In the genomic region with DNA sequence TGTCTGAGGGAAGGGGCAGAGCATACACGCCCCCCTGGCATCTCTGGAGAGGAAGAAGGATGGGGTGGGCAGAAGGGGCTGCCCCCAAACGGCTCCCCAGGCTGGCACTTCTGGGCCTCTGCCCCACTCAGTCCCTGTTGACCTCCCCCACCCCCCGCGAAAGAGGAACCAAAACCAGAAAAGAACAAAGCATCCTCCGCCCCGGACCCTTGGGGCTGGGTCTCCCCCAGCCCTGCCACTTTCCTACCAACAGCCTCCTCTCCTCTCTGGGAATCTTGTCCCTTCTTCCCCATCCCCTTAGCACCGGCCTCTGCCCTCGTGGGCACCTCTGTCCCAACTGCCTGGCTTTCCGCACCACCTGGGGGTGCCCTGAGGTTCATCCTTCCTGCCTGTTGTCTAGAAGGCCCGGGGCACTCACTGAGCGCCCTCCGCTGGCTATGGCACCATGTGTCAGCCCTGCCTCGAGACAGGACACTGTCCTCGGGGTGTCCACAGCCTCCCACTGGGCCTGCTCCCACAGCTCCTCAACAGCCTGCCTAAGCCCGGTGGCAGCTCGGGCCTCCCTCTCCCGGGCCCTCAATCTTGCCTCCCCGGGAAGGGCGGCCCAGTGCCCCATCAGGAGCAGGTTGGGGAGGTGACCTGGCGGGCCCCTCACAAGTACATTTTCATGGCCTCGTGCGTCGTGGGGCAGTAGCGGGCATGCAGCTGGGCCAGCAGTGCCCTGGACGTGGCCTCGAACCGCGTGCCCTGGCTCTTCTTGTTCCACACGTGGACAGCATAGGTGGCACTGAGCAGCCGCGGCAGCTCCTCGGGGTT, we compare ENCODE assay signal across 15 cellular contexts. TPM values are rescaled to one million over a fixed set of nuclear protein-coding genes. Genes with fewer than 3 reads are reported as not detected.
A peak's percentile ranks its signal among the peaks of the same experiment; 100 is the strongest.
DNase-seq lines count a peak whose midpoint lies in the region; ATAC-seq and TF ChIP-seq lines count a peak whose summit lies in the region.
"Had no signal": no experiment of that assay in that cellular context is flagged by ENCODE, and none has a peak within 500 bp of the region (broad histone marks: within the 10 kb centered on the region; RNA-seq: fewer than 3 reads in every experiment).

No MANE protein-coding gene starts in this region.

- H3K4me2 ChIP-seq in DND-41 (ENCODE audit: insufficient read depth, low read length) (no peak overlapping the region), H9 (ENCODE audit: insufficient read depth, insufficient read length, low read length) (no peak overlapping the region), neuronal stem cell (ENCODE audit: insufficient read depth, low read length, poor library complexity, severe bottlenecking) (no peak overlapping the region)

- no peak overlapping the region for H3K18ac ChIP-seq in H9 (ENCODE audit: insufficient read length, low read depth, low read length)
- peak overlapping the region; percentile 80 for H3K18ac ChIP-seq in neuronal stem cell (ENCODE audit: low read length)

- no peak for ATAC-seq in DND-41 (ENCODE audit: insufficient read depth, low read depth)
- no peak for ATAC-seq in activated naive CD8-positive, alpha-beta T cell treated with anti-CD3 and anti-CD28 coated beads, Interleukin-2, amount 50 U/mL, for 24 hours
- ATAC-seq: natural killer cell had no signal

- H2BK12ac ChIP-seq in H9 (ENCODE audit: insufficient read length, low read depth, low read length) = no peak overlapping the region
- H2BK12ac ChIP-seq in neuronal stem cell (ENCODE audit: low read length) = peak overlapping the region; percentile 90

- WGBS in H9 (ENCODE audit: extremely low coverage, insufficient read length, low lambda C conversion rate) = no CpG with 5 or more reads among the region's 32 CpGs
- no CpG with 5 or more reads among the region's 32 CpGs for WGBS in neuronal stem cell (ENCODE audit: extremely low coverage in 2 of 2, insufficient read length in 2 of 2, insufficient replicate concordance in 1 of 2), 2 donors
- WGBS in testis, 2 donors = 85 to 91% methylated on average over 19 to 32 of the region's 32 CpGs

- TF ChIP-seq POLR2A in testis (IDR thresholded peaks at IDR 0.05) = no peak

- H3K14ac ChIP-seq in H9 (ENCODE audit: insufficient read depth, low read length) (no peak overlapping the region; the same call in 1 of the 2 replicates), neuronal stem cell (ENCODE audit: low read length) (no peak overlapping the region)

- H3K4me3 ChIP-seq in DND-41 (ENCODE audit: low read depth in 1 of 2, low read length in 2 of 2) (no peak overlapping the region), ascending aorta (no peak overlapping the region), neuronal stem cell (ENCODE audit: low read length in 2 of 2) (no peak overlapping the region), testis (no peak overlapping the region)

- H4K8ac ChIP-seq in H9 (replicated peaks; ENCODE audit: insufficient read length, low read depth, low read length) (no peak overlapping the region), neuronal stem cell (ENCODE audit: low read depth, low read length) (no peak overlapping the region)

- no peak overlapping the region for H4K5ac ChIP-seq in H9 (ENCODE audit: insufficient read length, low read depth, low read length)

- no peak overlapping the region for H2AK5ac ChIP-seq in H9 (ENCODE audit: insufficient read length, low read length)
- peak overlapping the region; percentile 14 for H2AK5ac ChIP-seq in neuronal stem cell (ENCODE audit: low read depth, low read length)

- H3K9me3 ChIP-seq in DND-41 (ENCODE audit: insufficient read depth, low read length, severe bottlenecking) (no peaks in the 10 kb centered on the region), H9 (ENCODE audit: control insufficient read depth, low read depth, low read length) (no peaks in the 10 kb centered on the region), ascending aorta (no peaks in the 10 kb centered on the region), neuronal stem cell (replicated peaks in 1 of 2; ENCODE audit: control insufficient read depth in 2 of 2, insufficient read depth in 1 of 2, low read depth in 1 of 2, low read length in 2 of 2) (no peaks in the 10 kb centered on the region), testis (no peaks in the 10 kb centered on the region)

- H3T11ph ChIP-seq in H9 (ENCODE audit: low read length) = no peak overlapping the region

- no peak overlapping the region for H3K27ac ChIP-seq in DND-41 (ENCODE audit: low read length)
- H3K27ac ChIP-seq in H9 (ENCODE audit: insufficient read length, low read depth, low read length) = no peak overlapping the region
- peak overlapping the region; percentile 58 to 92 for H3K27ac ChIP-seq in ascending aorta
- no peak overlapping the region for H3K27ac ChIP-seq in neuronal stem cell (replicated peaks; ENCODE audit: low read length)
- no peak overlapping the region for H3K27ac ChIP-seq in testis

- H3K23ac ChIP-seq in H9 (ENCODE audit: insufficient read length, low read depth, low read length) (no peak overlapping the region), neuronal stem cell (ENCODE audit: low read depth, low read length, poor library complexity) (peak overlapping the region; percentile 73)

- no peak overlapping the region for H3K56ac ChIP-seq in H9 (ENCODE audit: insufficient read length, low read depth, low read length)

- H3K9ac ChIP-seq in DND-41 (ENCODE audit: low read depth, low read length) = no peak overlapping the region
- H3K9ac ChIP-seq in H9 (ENCODE audit: extremely low read depth, insufficient read length, low read length) = no peak overlapping the region
- no peak overlapping the region for H3K9ac ChIP-seq in neuronal stem cell (ENCODE audit: low read depth, low read length, poor library complexity)

- H3K4me1 ChIP-seq in DND-41 (ENCODE audit: insufficient read depth, low read length) (no peaks in the 10 kb centered on the region), H9 (ENCODE audit: insufficient read depth, low read length) (no peaks in the 10 kb centered on the region), ascending aorta (peaks cover 28 to 43% of the 10 kb centered on the region in 2 donors), neuronal stem cell (ENCODE audit: control insufficient read depth in 2 of 2, insufficient read depth in 1 of 2, low read depth in 1 of 2, low read length in 2 of 2) (peaks cover 6 to 7% of the 10 kb centered on the region in 2 donors), testis (peaks cover 29% of the 10 kb centered on the region)

- no peak overlapping the region for H2BK20ac ChIP-seq in H9 (ENCODE audit: low read depth, low read length, poor library complexity, severe bottlenecking)

- H4K20me1 ChIP-seq in DND-41 (ENCODE audit: insufficient read depth, low read length) (no peaks in the 10 kb centered on the region), H9 (ENCODE audit: control insufficient read depth, insufficient read depth, insufficient read length) (no peaks in the 10 kb centered on the region)

- no peaks in the 10 kb centered on the region; a peak in 1 of 7 replicates for H3K36me3 Mint-ChIP-seq in H9 (ENCODE audit: insufficient read depth in 1 of 3, low read depth in 3 of 3)
- no peaks in the 10 kb centered on the region for H3K36me3 Mint-ChIP-seq in activated naive CD8-positive, alpha-beta T cell treated with anti-CD3 and anti-CD28 coated beads, Interleukin-2, amount 50 U/mL, for 24 hours (ENCODE audit: low read depth)
- H3K36me3 Mint-ChIP-seq: CD14-positive monocyte, natural killer cell had no signal

- H3K27me3 ChIP-seq in DND-41 (ENCODE audit: insufficient read depth, low read length, poor library complexity) (no peaks in the 10 kb centered on the region), H9 (ENCODE audit: insufficient read depth, low read length) (no peaks in the 10 kb centered on the region), ascending aorta (no peaks in the 10 kb centered on the region), neuronal stem cell (ENCODE audit: control insufficient read depth in 3 of 3, insufficient read depth in 3 of 3, low read depth in 1 of 3, low read length in 3 of 3) (peaks cover 0 to 4% (median 0%) of the 10 kb centered on the region in 3 experiments), testis (no peaks in the 10 kb centered on the region)

- TF ChIP-seq CTCF in DND-41 (IDR thresholded peaks at IDR 0.05; ENCODE audit: borderline replicate concordance, extremely low read depth, low read length, poor library complexity, severe bottlenecking) (peak; percentile 17), H9 (conservative IDR thresholded peaks at IDR 0.05) (peak; percentile 47), ascending aorta (IDR thresholded peaks at IDR 0.05) (no peak), testis (IDR thresholded peaks at IDR 0.05) (no peak)

- no peaks in the 10 kb centered on the region for H3K27me3 Mint-ChIP-seq in H9 (ENCODE audit: low read depth)
- no peaks in the 10 kb centered on the region for H3K27me3 Mint-ChIP-seq in activated naive CD8-positive, alpha-beta T cell treated with anti-CD3 and anti-CD28 coated beads, Interleukin-2, amount 50 U/mL, for 24 hours
- H3K27me3 Mint-ChIP-seq: activated CD4-positive, alpha-beta T cell treated with anti-CD3 and anti-CD28 coated beads, Interleukin-2, amount 10 ng/mL, durations not matched to agents 7 days and 5 days had no signal

- no peak overlapping the region; a peak in 1 of 7 replicates for H3K27ac Mint-ChIP-seq in H9
- no peak overlapping the region for H3K27ac Mint-ChIP-seq in activated naive CD8-positive, alpha-beta T cell treated with anti-CD3 and anti-CD28 coated beads, Interleukin-2, amount 50 U/mL, for 24 hours
- H3K27ac Mint-ChIP-seq: activated CD4-positive, alpha-beta T cell treated with anti-CD3 and anti-CD28 coated beads, Interleukin-2, amount 10 ng/mL, durations not matched to agents 7 days and 5 days; natural killer cell had no signal

- no peaks in the 10 kb centered on the region for H3K23me2 ChIP-seq in H9 (ENCODE audit: insufficient read length, low read depth, low read length, poor library complexity, severe bottlenecking)

- H2BK15ac ChIP-seq in H9 (ENCODE audit: low read depth, low read length) (no peak overlapping the region), neuronal stem cell (ENCODE audit: low read length) (peak overlapping the region; percentile 43)

- H3K4ac ChIP-seq in H9 (ENCODE audit: low read depth, low read length) = no peak overlapping the region
- H3K4ac ChIP-seq in neuronal stem cell (ENCODE audit: low read length) = peak overlapping the region; percentile 53

- DNase-seq in DND-41 = no peak
- no peak for DNase-seq in H9
- no peak for DNase-seq in ascending aorta (ENCODE audit: low spot score in 2 of 2)
- DNase-seq in neuronal stem cell (ENCODE audit: low spot score) = no peak
- DNase-seq in activated naive CD8-positive, alpha-beta T cell treated with anti-CD3 and anti-CD28 coated beads, Interleukin-2, amount 50 U/mL, for 24 hours = no peak
- DNase-seq in NCI-H748 treated with DMSO at 0.1 percent for 48 hours (lab: John Stamatoyannopoulos, UW) = no peak
- no peak for DNase-seq in stimulated activated CD4-positive, alpha-beta T cell treated with anti-CD3 and anti-CD28 coated beads, Interleukin-12 subunit alpha, Interleukin-12 subunit beta, amount 100 ng/mL, for 4 hours
- no peak for DNase-seq in testis
- DNase-seq: activated CD4-positive, alpha-beta T cell treated with anti-CD3 and anti-CD28 coated beads, Interleukin-2, amount 10 ng/mL, durations not matched to agents 7 days and 5 days; central memory CD4-positive, alpha-beta T cell; MV-4-11; natural killer cell; NCI-H69 had no signal

- H3K9me3 Mint-ChIP-seq in H9 = no peaks in the 10 kb centered on the region
- H3K9me3 Mint-ChIP-seq in activated naive CD8-positive, alpha-beta T cell treated with anti-CD3 and anti-CD28 coated beads, Interleukin-2, amount 50 U/mL, for 24 hours = no peaks in the 10 kb centered on the region
- H3K9me3 Mint-ChIP-seq: activated CD4-positive, alpha-beta T cell treated with anti-CD3 and anti-CD28 coated beads, Interleukin-2, amount 10 ng/mL, durations not matched to agents 7 days and 5 days; CD14-positive monocyte; natural killer cell had no signal

- H3K79me1 ChIP-seq in H9 (ENCODE audit: insufficient read depth, low read depth, low read length, poor library complexity, severe bottlenecking) (no peaks in the 10 kb centered on the region), neuronal stem cell (ENCODE audit: low read depth, low read length) (peaks cover 3% of the 10 kb centered on the region)

- H2BK5ac ChIP-seq in H9 (ENCODE audit: insufficient read length, low read length) = no peak overlapping the region
- H2BK5ac ChIP-seq in neuronal stem cell (ENCODE audit: low read length) = no peak overlapping the region

- H3K4me3 Mint-ChIP-seq in H9 = no peak overlapping the region
- H3K4me3 Mint-ChIP-seq in activated naive CD8-positive, alpha-beta T cell treated with anti-CD3 and anti-CD28 coated beads, Interleukin-2, amount 50 U/mL, for 24 hours = no peak overlapping the region
- H3K4me3 Mint-ChIP-seq: activated CD4-positive, alpha-beta T cell treated with anti-CD3 and anti-CD28 coated beads, Interleukin-2, amount 10 ng/mL, durations not matched to agents 7 days and 5 days; CD14-positive monocyte; natural killer cell had no signal

- intact Hi-C loops in ascending aorta (cut with DNase I) = no loop called here
- intact Hi-C loops in testis (cut with DNase I; ENCODE audit: low total_unique reads) = no loop called here

- H3K36me3 ChIP-seq in DND-41 (ENCODE audit: insufficient read depth, low read length) = no peaks in the 10 kb centered on the region
- H3K36me3 ChIP-seq in ascending aorta = peaks cover 19 to 37% of the 10 kb centered on the region in 2 donors
- H3K36me3 ChIP-seq in neuronal stem cell (replicated peaks in 1 of 2; ENCODE audit: control insufficient read depth in 2 of 2, insufficient read depth in 2 of 2, low read length in 2 of 2) = peaks cover 0 to 2% of the 10 kb centered on the region in 2 donors
- no peaks in the 10 kb centered on the region for H3K36me3 ChIP-seq in testis (ENCODE audit: low read depth, missing control alignments)

- H2AFZ ChIP-seq in DND-41 (ENCODE audit: low read depth, low read length) (no peak overlapping the region), H9 (ENCODE audit: low read length) (no peak overlapping the region), neuronal stem cell (ENCODE audit: low read length) (no peak overlapping the region)

- H3K79me2 ChIP-seq in DND-41 (ENCODE audit: insufficient read depth, low read length) (no peaks in the 10 kb centered on the region), H9 (ENCODE audit: insufficient read depth, low read length) (no peaks in the 10 kb centered on the region)

- H3K4me1 Mint-ChIP-seq in H9 = peaks cover 9 to 20% of the 10 kb centered on the region in 2 experiments
- peaks cover 2% of the 10 kb centered on the region for H3K4me1 Mint-ChIP-seq in activated naive CD8-positive, alpha-beta T cell treated with anti-CD3 and anti-CD28 coated beads, Interleukin-2, amount 50 U/mL, for 24 hours
- H3K4me1 Mint-ChIP-seq: activated CD4-positive, alpha-beta T cell treated with anti-CD3 and anti-CD28 coated beads, Interleukin-2, amount 10 ng/mL, durations not matched to agents 7 days and 5 days; natural killer cell had no signal

- no peak overlapping the region for H4K91ac ChIP-seq in H9 (ENCODE audit: insufficient read length, low read depth, low read length)
- H4K91ac ChIP-seq in neuronal stem cell (ENCODE audit: low read depth, low read length, poor library complexity) = no peak overlapping the region

- H2BK120ac ChIP-seq in H9 (ENCODE audit: low read depth, low read length, poor library complexity, severe bottlenecking) (no peak overlapping the region), neuronal stem cell (ENCODE audit: low read depth, low read length) (no peak overlapping the region)

RNA-seq across cellular contexts. Expression of gene A4GALT, which starts 28.2 kb away (rescaled TPM):
- total RNA-seq in H9 (2021) = 3.4 and 4.8 TPM in 2 replicates
- total RNA-seq in ascending aorta = 85.1 TPM
- polyA plus RNA-seq in neuronal stem cell (2013, experiment 1 of 2) = 5.5 TPM
- 5.6 TPM for polyA plus RNA-seq in neuronal stem cell (2013, experiment 2 of 2)
- 10 to 100 TPM; 15.7 to 17.3 TPM for total RNA-seq in testis
- 13.5 TPM for polyA plus RNA-seq in testis (ENCODE audit: insufficient read depth, low read depth, low replicate concordance)
- total RNA-seq: SK-MEL-5 had no signal
- polyA plus RNA-seq: CD14-positive monocyte had no signal

RNA-seq across cellular contexts. Expression of gene CYB5R3, which starts 43.3 kb away (rescaled TPM):
- total RNA-seq in H9 (2021) = 97.4 and 99.7 TPM in 2 replicates
- total RNA-seq in ascending aorta = 455 TPM
- polyA plus RNA-seq in neuronal stem cell (2013, experiment 1 of 2) = 108 TPM
- 107 TPM for polyA plus RNA-seq in neuronal stem cell (2013, experiment 2 of 2)
- 100 to 1,000 TPM; 330 to 484 TPM for total RNA-seq in testis
- 423 TPM for polyA plus RNA-seq in testis (ENCODE audit: insufficient read depth, low read depth, low replicate concordance)

RNA-seq across cellular contexts. Expression of gene ATP5MGL, which starts 52.0 kb away (rescaled TPM):
- total RNA-seq in H9 (2021) (0.48 and 0.68 TPM in 2 replicates), ascending aorta (not detected), testis (under 1 TPM in 1 of 2 donors, not detected in 1; 0.55 TPM)
- not detected for polyA plus RNA-seq in neuronal stem cell (2013, experiment 1 of 2)
- polyA plus RNA-seq in neuronal stem cell (2013, experiment 2 of 2) = not detected
- polyA plus RNA-seq in testis (ENCODE audit: insufficient read depth, low read depth, low replicate concordance) = not detected
- total RNA-seq: SK-MEL-5 had no signal

Comparison
In these comparisons a context has a peak if more than half of its experiments do, and no peak if none do; other contexts are left out.
1. H3K27ac ChIP-seq: peak in ascending aorta (2 of 2); none in DND-41 (single experiment), H9 (single experiment), neuronal stem cell (single experiment) and testis (0 of 2).
2. CTCF ChIP-seq: peak in DND-41 (single experiment) and H9 (single experiment); none in ascending aorta (0 of 3) and testis (0 of 3).